22 cellular contexts compared by ENCODE assay signal in the genomic region with DNA sequence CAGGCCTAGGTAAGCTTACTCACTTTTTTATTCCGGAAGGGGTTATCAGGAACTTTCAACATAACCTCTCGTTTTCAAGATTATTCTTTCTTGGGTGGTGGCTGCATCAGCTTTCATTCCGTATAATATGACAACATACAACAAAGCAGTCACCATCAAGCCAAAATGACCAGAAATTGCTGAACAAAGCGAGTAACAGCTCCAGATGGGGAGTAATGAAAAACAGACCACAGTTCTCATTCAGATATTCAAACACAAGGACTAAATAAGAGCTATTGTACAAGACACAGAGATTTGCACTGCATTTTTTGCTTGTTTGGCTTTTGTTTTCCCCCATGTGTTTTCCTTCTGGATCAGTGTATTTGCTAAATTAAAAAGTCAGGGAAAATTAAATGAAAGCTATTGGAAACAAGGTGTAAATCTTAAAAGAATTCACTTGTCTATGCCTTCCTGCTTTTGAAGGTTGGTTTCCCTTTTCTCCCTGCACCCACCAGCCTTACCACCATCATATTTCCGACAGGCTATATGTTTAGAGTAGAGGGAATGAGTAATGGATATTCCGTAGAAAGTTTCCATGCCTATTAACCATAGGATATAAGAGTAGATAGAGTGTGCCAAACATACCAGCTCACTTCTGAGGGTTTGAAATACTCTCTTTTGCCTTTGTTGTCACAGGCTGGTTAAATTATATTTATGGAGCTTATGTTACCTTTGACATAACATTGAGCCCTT.
A peak's percentile ranks its signal among the peaks of the same experiment; 100 is the strongest.
DNase-seq lines count a peak whose midpoint lies in the region; ATAC-seq and TF ChIP-seq lines count a peak whose summit lies in the region.
"Had no signal": no experiment of that assay in that cellular context is flagged by ENCODE, and none has a peak within 500 bp of the region (broad histone marks: within the 10 kb centered on the region; RNA-seq: fewer than 3 reads in every experiment).

No MANE protein-coding gene starts in this region.

- DNase-seq in GM04503 (ENCODE audit: low read depth): peak; percentile 54
- peak; percentile 56 to 88 for DNase-seq in foreskin fibroblast
- DNase-seq in sciatic nerve (ENCODE audit: low spot score): no peak
- no peak for DNase-seq in tibial artery
- DNase-seq in kidney glomerular epithelial cell (lab: John Stamatoyannopoulos, UW): no peak
- no peak for DNase-seq in stimulated activated effector memory CD8-positive, alpha-beta T cell treated with anti-CD3 and anti-CD28 coated beads, Interleukin-12 subunit alpha, Interleukin-12 subunit beta, amount 100 ng/mL, for 72 hours (ENCODE audit: low spot score in 2 of 2)
- DNase-seq: activated CD4-positive, alpha-beta memory T cell treated with anti-CD3 and anti-CD28 coated beads for 36 hours; activated naive CD4-positive, alpha-beta T cell treated with anti-CD3 and anti-CD28 coated beads, Interleukin-2, amount 10 ng/mL, durations not matched to agents 7 days and 5 days; activated T-cell treated with anti-CD3 and anti-CD28 coated beads, Interleukin-2, amount 50 U/mL, for 24 hours; BE2C; Caco-2; EL; endodermal cell; left lung; NCI-H1048; NCI-H2029 treated with DMSO at 0.1 percent for 48 hours; nucleus accumbens; right lobe of liver; stimulated activated naive B cell treated with anti-CD40 and anti-IgM and Interleukin-4, amounts not matched to agents 10 μg/mL and 1 μg/mL and 100 μg/mL, for 72 hours had no signal

- ATAC-seq in SK-N-SH treated with all-trans-retinoic acid at 6 μM for 48 hours: peak; percentile 87
- peak; percentile 86 for ATAC-seq in sciatic nerve
- ATAC-seq in stimulated activated effector memory CD8-positive, alpha-beta T cell treated with anti-CD3 and anti-CD28 coated beads, Interleukin-12 subunit alpha, Interleukin-12 subunit beta, amount 100 ng/mL, for 72 hours: no peak
- ATAC-seq: left lung; right lobe of liver; stimulated activated naive B cell treated with anti-CD40 and anti-IgM and Interleukin-4, amounts not matched to agents 10 μg/mL and 1 μg/mL and 100 μg/mL, for 72 hours had no signal

- no peaks in the 10 kb centered on the region for H3K27me3 ChIP-seq in tibial artery
- H3K27me3 ChIP-seq: BE2C, left lung, right lobe of liver had no signal

- H3K9me3 ChIP-seq in tibial artery: no peaks in the 10 kb centered on the region
- H3K9me3 ChIP-seq: BE2C, Caco-2, left lung, right lobe of liver had no signal

- H3K36me3 ChIP-seq in tibial artery: peaks cover 0 to 7% (median 0%) of the 10 kb centered on the region in 3 donors
- H3K36me3 ChIP-seq: BE2C, left lung, right lobe of liver had no signal

- TF ChIP-seq CTCF in foreskin fibroblast (IDR thresholded peaks at IDR 0.05; ENCODE audit: low read depth, low read length) (no peak), tibial artery (IDR thresholded peaks at IDR 0.05) (no peak)

- no peak overlapping the region for H3K27ac Mint-ChIP-seq in stimulated activated effector memory CD8-positive, alpha-beta T cell treated with anti-CD3 and anti-CD28 coated beads, Interleukin-12 subunit alpha, Interleukin-12 subunit beta, amount 100 ng/mL, for 72 hours
- H3K27ac Mint-ChIP-seq: activated CD4-positive, alpha-beta memory T cell treated with anti-CD3 and anti-CD28 coated beads for 36 hours; activated naive CD4-positive, alpha-beta T cell treated with anti-CD3 and anti-CD28 coated beads, Interleukin-2, amount 10 ng/mL, durations not matched to agents 7 days and 5 days; activated T-cell treated with anti-CD3 and anti-CD28 coated beads, Interleukin-2, amount 50 U/mL, for 24 hours; endodermal cell; stimulated activated naive B cell treated with anti-CD40 and anti-IgM and Interleukin-4, amounts not matched to agents 10 μg/mL and 1 μg/mL and 100 μg/mL, for 72 hours; T-helper 1 cell treated with Interleukin-12 subunit alpha and Interleukin-12 subunit beta and Interleukin-4 antibody, amounts not matched to agents 30 μg/mL and 1 μg/mL, for 36 hours had no signal

- peaks cover 12% of the 10 kb centered on the region for H3K9me3 Mint-ChIP-seq in stimulated activated effector memory CD8-positive, alpha-beta T cell treated with anti-CD3 and anti-CD28 coated beads, Interleukin-12 subunit alpha, Interleukin-12 subunit beta, amount 100 ng/mL, for 72 hours
- H3K9me3 Mint-ChIP-seq: endodermal cell had no signal

- no peak overlapping the region for H3K27ac ChIP-seq in tibial artery
- H3K27ac ChIP-seq: left lung, right lobe of liver, VCaP had no signal

- no peaks in the 10 kb centered on the region for H3K4me1 Mint-ChIP-seq in stimulated activated effector memory CD8-positive, alpha-beta T cell treated with anti-CD3 and anti-CD28 coated beads, Interleukin-12 subunit alpha, Interleukin-12 subunit beta, amount 100 ng/mL, for 72 hours
- H3K4me1 Mint-ChIP-seq: activated naive CD4-positive, alpha-beta T cell treated with anti-CD3 and anti-CD28 coated beads, Interleukin-2, amount 10 ng/mL, durations not matched to agents 7 days and 5 days; endodermal cell had no signal

- no peaks in the 10 kb centered on the region for H3K4me1 ChIP-seq in tibial artery
- H3K4me1 ChIP-seq: left lung, right lobe of liver had no signal

- H3K4me3 ChIP-seq in foreskin fibroblast (ENCODE audit: low read depth in 1 of 2, low read length in 2 of 2) (peak overlapping the region in 1 of 2 donors; percentile 23), tibial artery (no peak overlapping the region)
- H3K4me3 ChIP-seq: left lung, right lobe of liver had no signal

- no peak overlapping the region for H3K4me3 Mint-ChIP-seq in stimulated activated effector memory CD8-positive, alpha-beta T cell treated with anti-CD3 and anti-CD28 coated beads, Interleukin-12 subunit alpha, Interleukin-12 subunit beta, amount 100 ng/mL, for 72 hours
- H3K4me3 Mint-ChIP-seq: activated CD4-positive, alpha-beta memory T cell treated with anti-CD3 and anti-CD28 coated beads for 36 hours; activated naive CD4-positive, alpha-beta T cell treated with anti-CD3 and anti-CD28 coated beads, Interleukin-2, amount 10 ng/mL, durations not matched to agents 7 days and 5 days; activated T-cell treated with anti-CD3 and anti-CD28 coated beads, Interleukin-2, amount 50 U/mL, for 24 hours; endodermal cell; stimulated activated naive B cell treated with anti-CD40 and anti-IgM and Interleukin-4, amounts not matched to agents 10 μg/mL and 1 μg/mL and 100 μg/mL, for 72 hours; T-helper 1 cell treated with Interleukin-12 subunit alpha and Interleukin-12 subunit beta and Interleukin-4 antibody, amounts not matched to agents 30 μg/mL and 1 μg/mL, for 36 hours had no signal

- intact Hi-C loops in sciatic nerve (cut with DNase I): no loop called here
- intact Hi-C loops in tibial artery (cut with DNase I; ENCODE audit: low total_unique reads): no loop called here

- no peaks in the 10 kb centered on the region for H3K36me3 Mint-ChIP-seq in stimulated activated effector memory CD8-positive, alpha-beta T cell treated with anti-CD3 and anti-CD28 coated beads, Interleukin-12 subunit alpha, Interleukin-12 subunit beta, amount 100 ng/mL, for 72 hours
- H3K36me3 Mint-ChIP-seq: activated CD4-positive, alpha-beta memory T cell treated with anti-CD3 and anti-CD28 coated beads for 36 hours; activated naive CD4-positive, alpha-beta T cell treated with anti-CD3 and anti-CD28 coated beads, Interleukin-2, amount 10 ng/mL, durations not matched to agents 7 days and 5 days; stimulated activated naive B cell treated with anti-CD40 and anti-IgM and Interleukin-4, amounts not matched to agents 10 μg/mL and 1 μg/mL and 100 μg/mL, for 72 hours had no signal

TF ChIP-seq in SK-N-SH treated with all-trans-retinoic acid at 6 μM for 48 hours, 23 proteins besides CTCF, POLR2A, EP300 and RAD21:
- TF ChIP-seq ISL1 (CRISPR knock-in tag; IDR thresholded peaks at IDR 0.05): peak; percentile 10; the same call in 1 of the 2 replicates
- TF ChIP-seq, protein P1, sequence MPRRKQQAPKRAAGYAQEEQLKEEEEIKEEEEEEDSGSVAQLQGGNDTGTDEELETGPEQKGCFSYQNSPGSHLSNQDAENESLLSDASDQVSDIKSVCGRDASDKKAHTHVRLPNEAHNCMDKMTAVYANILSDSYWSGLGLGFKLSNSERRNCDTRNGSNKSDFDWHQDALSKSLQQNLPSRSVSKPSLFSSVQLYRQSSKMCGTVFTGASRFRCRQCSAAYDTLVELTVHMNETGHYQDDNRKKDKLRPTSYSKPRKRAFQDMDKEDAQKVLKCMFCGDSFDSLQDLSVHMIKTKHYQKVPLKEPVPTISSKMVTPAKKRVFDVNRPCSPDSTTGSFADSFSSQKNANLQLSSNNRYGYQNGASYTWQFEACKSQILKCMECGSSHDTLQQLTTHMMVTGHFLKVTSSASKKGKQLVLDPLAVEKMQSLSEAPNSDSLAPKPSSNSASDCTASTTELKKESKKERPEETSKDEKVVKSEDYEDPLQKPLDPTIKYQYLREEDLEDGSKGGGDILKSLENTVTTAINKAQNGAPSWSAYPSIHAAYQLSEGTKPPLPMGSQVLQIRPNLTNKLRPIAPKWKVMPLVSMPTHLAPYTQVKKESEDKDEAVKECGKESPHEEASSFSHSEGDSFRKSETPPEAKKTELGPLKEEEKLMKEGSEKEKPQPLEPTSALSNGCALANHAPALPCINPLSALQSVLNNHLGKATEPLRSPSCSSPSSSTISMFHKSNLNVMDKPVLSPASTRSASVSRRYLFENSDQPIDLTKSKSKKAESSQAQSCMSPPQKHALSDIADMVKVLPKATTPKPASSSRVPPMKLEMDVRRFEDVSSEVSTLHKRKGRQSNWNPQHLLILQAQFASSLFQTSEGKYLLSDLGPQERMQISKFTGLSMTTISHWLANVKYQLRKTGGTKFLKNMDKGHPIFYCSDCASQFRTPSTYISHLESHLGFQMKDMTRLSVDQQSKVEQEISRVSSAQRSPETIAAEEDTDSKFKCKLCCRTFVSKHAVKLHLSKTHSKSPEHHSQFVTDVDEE (CRISPR knock-in tag; IDR thresholded peaks at IDR 0.05): peak; percentile 74
- TF ChIP-seq TCF4 (CRISPR knock-in tag; IDR thresholded peaks at IDR 0.05; ENCODE audit: borderline replicate concordance): peak; percentile 89
- no peak for TF ChIP-seq ZFP30 (CRISPR knock-in tag; IDR thresholded peaks at IDR 0.05)

Comparison
In these comparisons a context has a peak if more than half of its experiments do, and no peak if none do; other contexts are left out.
1. DNase-seq: peak in GM04503 (single experiment) and foreskin fibroblast (2 of 2); none in sciatic nerve (single experiment), tibial artery (0 of 2), kidney glomerular epithelial cell (single experiment) and stimulated activated effector memory CD8-positive, alpha-beta T cell treated with anti-CD3 and anti-CD28 coated beads, Interleukin-12 subunit alpha, Interleukin-12 subunit beta, amount 100 ng/mL, for 72 hours (0 of 2).